Comparison of ENCODE assay signal across 19 cellular contexts in genomic region chr4:188554413-188554812, GRCh38.
"Had no signal": no experiment of that assay in that cellular context is flagged by ENCODE, and none has a peak within 500 bp of the region (broad histone marks: within the 10 kb centered on the region; RNA-seq: fewer than 3 reads in every experiment).

No MANE protein-coding gene starts in this region.

- H3K36me3 Mint-ChIP-seq: naive thymus-derived CD4-positive, alpha-beta T cell; stimulated activated naive B cell treated with anti-CD40 and anti-IgM and Interleukin-4, amounts not matched to agents 10 μg/mL and 1 μg/mL and 100 μg/mL, for 72 hours had no signal

- H3K4me3 Mint-ChIP-seq: dendritic cell treated with granulocyte-macrophage colony-stimulating factor and Interleukin-4, amounts not matched to agents 40 ng/mL and 50 ng/mL, for 4 days; immature natural killer cell; naive thymus-derived CD4-positive, alpha-beta T cell; nephron progenitor cell; stimulated activated naive B cell treated with anti-CD40 and anti-IgM and Interleukin-4, amounts not matched to agents 10 μg/mL and 1 μg/mL and 100 μg/mL, for 72 hours had no signal

- H3K27me3 Mint-ChIP-seq: dendritic cell treated with granulocyte-macrophage colony-stimulating factor and Interleukin-4, amounts not matched to agents 40 ng/mL and 50 ng/mL, for 4 days; naive thymus-derived CD4-positive, alpha-beta T cell; stimulated activated naive B cell treated with anti-CD40 and anti-IgM and Interleukin-4, amounts not matched to agents 10 μg/mL and 1 μg/mL and 100 μg/mL, for 72 hours had no signal

- H3K27ac Mint-ChIP-seq: dendritic cell treated with granulocyte-macrophage colony-stimulating factor and Interleukin-4, amounts not matched to agents 40 ng/mL and 50 ng/mL, for 4 days; immature natural killer cell; nephron progenitor cell; stimulated activated naive B cell treated with anti-CD40 and anti-IgM and Interleukin-4, amounts not matched to agents 10 μg/mL and 1 μg/mL and 100 μg/mL, for 72 hours had no signal

- H3K9me3 Mint-ChIP-seq: nephron progenitor cell had no signal

- H3K4me1 Mint-ChIP-seq: immature natural killer cell; naive thymus-derived CD4-positive, alpha-beta T cell; stimulated activated naive B cell treated with anti-CD40 and anti-IgM and Interleukin-4, amounts not matched to agents 10 μg/mL and 1 μg/mL and 100 μg/mL, for 72 hours had no signal

- ATAC-seq: gastroesophageal sphincter; left cardiac atrium; naive thymus-derived CD4-positive, alpha-beta T cell; sciatic nerve; stimulated activated naive B cell treated with anti-CD40 and anti-IgM and Interleukin-4, amounts not matched to agents 10 μg/mL and 1 μg/mL and 100 μg/mL, for 72 hours had no signal

- DNase-seq: esophagus squamous epithelium; foreskin fibroblast; immature natural killer cell; kidney; left cardiac atrium; left ventricle myocardium inferior; mesenchymal stem cell; naive thymus-derived CD4-positive, alpha-beta T cell; nephron progenitor cell; spleen; stimulated activated CD4-positive, alpha-beta T cell treated with anti-CD3 and anti-CD28 coated beads, Interleukin-2, amount 100 ng/mL, for 24 hours; stimulated activated CD4-positive, alpha-beta T cell treated with anti-CD3 and anti-CD28 coated beads, Interleukin-4, amount 100 ng/mL, for 4 hours; stimulated activated naive B cell treated with anti-CD40 and anti-IgM and Interleukin-4, amounts not matched to agents 10 μg/mL and 1 μg/mL and 100 μg/mL, for 72 hours; stomach; substantia nigra; transverse colon had no signal
